In genomic region chr10:99357691-99358090, GRCh38 we compare ENCODE assay signal across 25 cellular contexts. TPM values are rescaled to one million over a fixed set of nuclear protein-coding genes. Genes with fewer than 3 reads are reported as not detected.
"Had no signal": no experiment of that assay in that cellular context is flagged by ENCODE, and none has a peak within 500 bp of the region (broad histone marks: within the 10 kb centered on the region; RNA-seq: fewer than 3 reads in every experiment).

No MANE protein-coding gene starts in this region.

- H3K4me1 ChIP-seq: colonic mucosa, esophagus squamous epithelium, heart left ventricle, prostate gland, upper lobe of right lung had no signal

- FAIRE-seq: astrocyte had no signal

- DNase-seq: activated CD4-positive, alpha-beta T cell treated with anti-CD3 and anti-CD28 coated beads for 4 hours; activated CD4-positive, alpha-beta T cell treated with anti-CD3 and anti-CD28 coated beads, Interleukin-2, amount 50 U/mL, for 48 hours; activated CD4-positive, CD25-positive, alpha-beta regulatory T cell; activated CD8-positive, alpha-beta memory T cell treated with anti-CD3 and anti-CD28 coated beads, Interleukin-2, amount 50 U/mL, for 48 hours; activated naive CD4-positive, alpha-beta T cell treated with Interleukin-2 at 50 U/mL for 16 hours; activated naive CD8-positive, alpha-beta T cell treated with anti-CD3 and anti-CD28 coated beads for 36 hours; activated T-cell treated with anti-CD3 and anti-CD28 coated beads, Interleukin-2, amount 50 U/mL, for 4 hours; colonic mucosa; dorsolateral prefrontal cortex; effector memory CD8-positive, alpha-beta T cell; esophagus squamous epithelium; heart left ventricle; islet precursor cell; stimulated activated CD4-positive, alpha-beta T cell treated with anti-CD3 and anti-CD28 coated beads, Interleukin-2, amount 100 ng/mL, for 48 hours; stimulated activated CD8-positive, alpha-beta memory T cell treated with anti-CD3 and anti-CD28 coated beads, Interleukin-4, amount 100 ng/mL, for 48 hours; stimulated activated naive B cell treated with anti-CD40 and anti-IgM and Interleukin-4, amounts not matched to agents 10 μg/mL and 1 μg/mL and 100 μg/mL, for 72 hours; T-helper 17 cell; upper lobe of right lung had no signal

- H3K4me3 Mint-ChIP-seq: activated naive CD8-positive, alpha-beta T cell treated with anti-CD3 and anti-CD28 coated beads for 36 hours; activated T-cell treated with anti-CD3 and anti-CD28 coated beads, Interleukin-2, amount 50 U/mL, for 4 hours; effector memory CD8-positive, alpha-beta T cell; mesothelial cell of epicardium; natural killer cell treated with Interleukin-12 subunit alpha and Interleukin-12 subunit beta and Interleukin-15 and Interleukin-18, amount 100 ng/mL, for 72 hours; stimulated activated naive B cell treated with anti-CD40 and anti-IgM and Interleukin-4, amounts not matched to agents 10 μg/mL and 1 μg/mL and 100 μg/mL, for 72 hours; T-helper 17 cell had no signal

- H3K27me3 ChIP-seq: colonic mucosa, esophagus squamous epithelium, upper lobe of right lung had no signal

- H3K27ac Mint-ChIP-seq: activated naive CD8-positive, alpha-beta T cell treated with anti-CD3 and anti-CD28 coated beads for 36 hours; effector memory CD8-positive, alpha-beta T cell; mesothelial cell of epicardium; natural killer cell treated with Interleukin-12 subunit alpha and Interleukin-12 subunit beta and Interleukin-15 and Interleukin-18, amount 100 ng/mL, for 72 hours; stimulated activated naive B cell treated with anti-CD40 and anti-IgM and Interleukin-4, amounts not matched to agents 10 μg/mL and 1 μg/mL and 100 μg/mL, for 72 hours; T-helper 17 cell had no signal

- ATAC-seq: activated T-cell treated with anti-CD3 and anti-CD28 coated beads, Interleukin-2, amount 50 U/mL, for 4 hours; effector memory CD8-positive, alpha-beta T cell; left lobe of liver; natural killer cell treated with Interleukin-12 subunit alpha and Interleukin-12 subunit beta and Interleukin-15 and Interleukin-18, amount 100 ng/mL, for 72 hours; stimulated activated naive B cell treated with anti-CD40 and anti-IgM and Interleukin-4, amounts not matched to agents 10 μg/mL and 1 μg/mL and 100 μg/mL, for 72 hours; T-helper 17 cell; upper lobe of right lung had no signal

- H3K27ac ChIP-seq: colonic mucosa, dorsolateral prefrontal cortex, esophagus squamous epithelium, heart left ventricle, prostate gland, thoracic aorta, upper lobe of right lung had no signal

- H3K36me3 ChIP-seq: colonic mucosa, heart left ventricle, prostate gland, thoracic aorta, upper lobe of right lung had no signal

- H3K4me3 ChIP-seq: colonic mucosa, dorsolateral prefrontal cortex, esophagus squamous epithelium, heart left ventricle, prostate gland, thoracic aorta, upper lobe of right lung had no signal

- H3K9me3 Mint-ChIP-seq: activated naive CD8-positive, alpha-beta T cell treated with anti-CD3 and anti-CD28 coated beads for 36 hours; activated T-cell treated with anti-CD3 and anti-CD28 coated beads, Interleukin-2, amount 50 U/mL, for 4 hours; effector memory CD8-positive, alpha-beta T cell; mesothelial cell of epicardium; natural killer cell treated with Interleukin-12 subunit alpha and Interleukin-12 subunit beta and Interleukin-15 and Interleukin-18, amount 100 ng/mL, for 72 hours; stimulated activated naive B cell treated with anti-CD40 and anti-IgM and Interleukin-4, amounts not matched to agents 10 μg/mL and 1 μg/mL and 100 μg/mL, for 72 hours had no signal

- H3K9me3 ChIP-seq: colonic mucosa, esophagus squamous epithelium, heart left ventricle, prostate gland, thoracic aorta, upper lobe of right lung had no signal

- H3K36me3 Mint-ChIP-seq: mesothelial cell of epicardium; natural killer cell treated with Interleukin-12 subunit alpha and Interleukin-12 subunit beta and Interleukin-15 and Interleukin-18, amount 100 ng/mL, for 72 hours; stimulated activated naive B cell treated with anti-CD40 and anti-IgM and Interleukin-4, amounts not matched to agents 10 μg/mL and 1 μg/mL and 100 μg/mL, for 72 hours had no signal

- H3K4me1 Mint-ChIP-seq: mesothelial cell of epicardium, T-helper 17 cell had no signal

RNA-seq across cellular contexts. Expression of gene CNNM1, which starts 28.5 kb away (rescaled TPM):
- total RNA-seq: lung microvascular endothelial cell; natural killer cell treated with Interleukin-12 subunit alpha and Interleukin-12 subunit beta and Interleukin-15 and Interleukin-18, amount 100 ng/mL, for 72 hours had no signal
